In genomic region chr14:26394114-26394855, GRCh38 we compare ENCODE assay signal across 9 cellular contexts.
DNase-seq lines count a peak whose midpoint lies in the region; ATAC-seq and TF ChIP-seq lines count a peak whose summit lies in the region.
"Had no signal": no experiment of that assay in that cellular context is flagged by ENCODE, and none has a peak within 500 bp of the region (broad histone marks: within the 10 kb centered on the region; RNA-seq: fewer than 3 reads in every experiment).

No MANE protein-coding gene starts in this region.

- DNase-seq in AG10803 (ENCODE audit: low read depth) (peak; percentile 1), NCI-H1105 treated with DMSO at 0.1 percent for 48 hours (lab: John Stamatoyannopoulos, UW) (peak; percentile 95), amniotic stem cell (lab: John Stamatoyannopoulos, UW) (peak; percentile 33), left colon (peak in 1 of 2 donors; percentile 43), posterior cingulate gyrus (no peak)
- no peak for DNase-seq in activated CD4-positive, CD25-positive, alpha-beta regulatory T cell treated with anti-CD3 and anti-CD28 coated beads, Interleukin-2, amount 50 U/mL, for 72 hours
- DNase-seq: DND-41 had no signal

- ATAC-seq in left colon (peak; percentile 69), GM18511 (IDR thresholded peaks at IDR 0.05; ENCODE audit: unreplicated experiment) (no peak), GM18909 (IDR thresholded peaks at IDR 0.05; ENCODE audit: poor library complexity, unreplicated experiment) (no peak)

- intact Hi-C loops in left colon (cut with DNase I, micrococcal nuclease): no loop called here
- intact Hi-C loops in posterior cingulate gyrus (cut with DNase I): loop anchor here (2.0 to 10.0 kb wide), 4 partner anchors 203 to 1161 kb away; partner anchors contain the start of gene NOVA1

- no peak; the same call in 1 of the 2 replicates for TF ChIP-seq CTCF in AG10803 (conservative IDR thresholded peaks at IDR 0.05; ENCODE audit: low read length)

- no peak overlapping the region for H3K4me3 ChIP-seq in AG10803 (ENCODE audit: low read length)

Comparison
In these comparisons a context has a peak if more than half of its experiments do, and no peak if none do; other contexts are left out.
1. DNase-seq: peak in AG10803 (single experiment), NCI-H1105 treated with DMSO at 0.1 percent for 48 hours (single experiment) and amniotic stem cell (single experiment); none in posterior cingulate gyrus (0 of 10) and activated CD4-positive, CD25-positive, alpha-beta regulatory T cell treated with anti-CD3 and anti-CD28 coated beads, Interleukin-2, amount 50 U/mL, for 72 hours (single experiment).